ENCODE assay signal across 32 cellular contexts in the genomic region with DNA sequence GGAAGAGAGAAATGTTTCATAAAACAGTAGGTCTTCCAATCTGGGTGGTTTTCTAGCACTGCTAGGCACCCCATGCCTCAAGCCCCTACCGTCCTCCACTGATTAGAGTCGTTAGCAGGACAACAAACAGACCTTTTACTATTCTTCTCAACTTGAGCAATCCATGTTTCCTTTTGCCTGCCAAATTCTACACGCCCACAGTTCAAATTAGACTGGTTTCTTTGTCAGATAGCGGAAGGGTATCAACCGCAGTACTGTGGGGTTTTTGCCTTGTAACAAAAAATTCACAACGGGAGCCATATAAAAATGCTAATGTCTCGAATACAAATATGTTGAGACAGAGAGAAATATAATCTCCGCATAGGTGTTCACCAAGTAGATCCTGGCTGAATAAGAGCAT. TPM values are rescaled to one million over a fixed set of nuclear protein-coding genes. Genes with fewer than 3 reads are reported as not detected.
"Had no signal": no experiment of that assay in that cellular context is flagged by ENCODE, and none has a peak within 500 bp of the region (broad histone marks: within the 10 kb centered on the region; RNA-seq: fewer than 3 reads in every experiment).

No MANE protein-coding gene starts in this region.

- H3K4me3 ChIP-seq: body of pancreas, MG63 had no signal

- DNase-seq: activated CD4-positive, alpha-beta T cell treated with anti-CD3 and anti-CD28 coated beads for 4 hours; activated CD8-positive, alpha-beta memory T cell treated with anti-CD3 and anti-CD28 coated beads, Interleukin-2, amount 50 U/mL, for 4 hours; activated CD8-positive, alpha-beta T cell treated with anti-CD3 and anti-CD28 coated beads for 36 hours; activated gamma-delta T cell treated with Interleukin-2 at 50 U/mL for 16 hours; activated naive CD4-positive, alpha-beta T cell treated with anti-CD3 and anti-CD28 coated beads, Interleukin-2, amount 10 ng/mL, durations not matched to agents 7 days and 5 days; activated naive CD8-positive, alpha-beta T cell treated with anti-CD3 and anti-CD28 coated beads for 36 hours; activated T-cell treated with anti-CD3 and anti-CD28 coated beads, Interleukin-2, amount 50 U/mL, for 72 hours; body of pancreas; central memory CD4-positive, alpha-beta T cell; MG63; MV-4-11; NCI-H1105; NCI-H1436; NCI-H1694 treated with DMSO at 0.1 percent for 48 hours; NCI-H2029 treated with DMSO at 0.1 percent for 48 hours; NCI-H345; NCI-H510A; NCI-H526 treated with DMSO at 0.1 percent for 48 hours; NCI-H82; NK-92 treated with Interleukin-12 subunit alpha and Interleukin-12 subunit beta, amount 100 ng/mL, for 24 hours; OCI-M1; SHP77 treated with DMSO at 0.1 percent for 48 hours; SK-N-SH; T-helper 1 cell; WERI-Rb-1 had no signal

- H3K27me3 ChIP-seq: body of pancreas, MG63 had no signal

- H3K4me1 ChIP-seq: body of pancreas had no signal

- H3K9me3 ChIP-seq: body of pancreas, MG63, SK-N-SH had no signal

- H3K27ac ChIP-seq: body of pancreas, KMS-11, RWPE1, WERI-Rb-1 had no signal

- H3K4me2 ChIP-seq: KMS-11, SK-N-SH had no signal

- H3K9ac ChIP-seq: KMS-11, SK-N-SH had no signal

- ATAC-seq: activated CD4-positive, CD25-positive, alpha-beta regulatory T cell treated with anti-CD3 and anti-CD28 coated beads, Interleukin-2, amount 50 U/mL, for 24 hours; activated CD8-positive, alpha-beta T cell treated with anti-CD3 and anti-CD28 coated beads for 36 hours; activated T-cell treated with anti-CD3 and anti-CD28 coated beads, Interleukin-2, amount 50 U/mL, for 72 hours; body of pancreas; Panc1 had no signal

- H3K36me3 ChIP-seq: MG63, WERI-Rb-1 had no signal

- FAIRE-seq: bronchial epithelial cell had no signal

RNA-seq across cellular contexts. Expression of gene VIT, which starts 59.9 kb away (rescaled TPM):
- total RNA-seq: activated CD8-positive, alpha-beta T cell treated with anti-CD3 and anti-CD28 coated beads for 36 hours; activated naive CD8-positive, alpha-beta T cell treated with anti-CD3 and anti-CD28 coated beads for 36 hours; activated T-cell treated with anti-CD3 and anti-CD28 coated beads, Interleukin-2, amount 50 U/mL, for 72 hours; activated T-helper 2 cell treated with anti-CD3 and anti-CD28 coated beads, Interferon-gamma antibody, Interleukin-2, Interleukin-4, amounts not matched to agents 10 μg/mL and 5 μg/mL and 100 μg/mL, durations not matched to agents 14 hours and 24 hours and 36 hours; bronchial epithelial cell; T-helper 2 cell treated with Interferon-gamma antibody and Interleukin-4, amounts not matched to agents 100 ng/mL and 5 ng/mL, for 36 hours had no signal
- polyA plus RNA-seq: SK-N-SH had no signal
